15 cellular contexts compared by ENCODE assay signal in genomic region chr2:172877826-172878225, GRCh38.
"Had no signal": no experiment of that assay in that cellular context is flagged by ENCODE, and none has a peak within 500 bp of the region (broad histone marks: within the 10 kb centered on the region; RNA-seq: fewer than 3 reads in every experiment).

No MANE protein-coding gene starts in this region.

- H3K79me2 ChIP-seq: parathyroid adenoma had no signal

- H3K9me3 ChIP-seq: ascending aorta, right atrium auricular region, tibial artery had no signal

- H3K27ac Mint-ChIP-seq: activated naive CD8-positive, alpha-beta T cell treated with anti-CD3 and anti-CD28 coated beads, Interleukin-2, amount 10 ng/mL, durations not matched to agents 7 days and 5 days; activated T-cell treated with anti-CD3 and anti-CD28 coated beads, Interleukin-2, amount 50 U/mL, for 72 hours; endodermal cell; neural progenitor cell; stimulated activated effector memory CD8-positive, alpha-beta T cell treated with anti-CD3 and anti-CD28 coated beads, Interleukin-12 subunit alpha, Interleukin-12 subunit beta, amount 100 ng/mL, for 72 hours had no signal

- H3K4me1 Mint-ChIP-seq: activated naive CD8-positive, alpha-beta T cell treated with anti-CD3 and anti-CD28 coated beads, Interleukin-2, amount 10 ng/mL, durations not matched to agents 7 days and 5 days; endodermal cell; stimulated activated effector memory CD8-positive, alpha-beta T cell treated with anti-CD3 and anti-CD28 coated beads, Interleukin-12 subunit alpha, Interleukin-12 subunit beta, amount 100 ng/mL, for 72 hours had no signal

- H3K27me3 ChIP-seq: ascending aorta, foreskin keratinocyte, neural progenitor cell, right atrium auricular region, tibial artery had no signal

- H3K27ac ChIP-seq: ascending aorta, foreskin keratinocyte, neural progenitor cell, parathyroid adenoma, right atrium auricular region, tibial artery had no signal

- DNase-seq: activated CD4-positive, alpha-beta T cell treated with anti-CD3 and anti-CD28 coated beads for 1 hour; activated CD4-positive, alpha-beta T cell treated with anti-CD3 and anti-CD28 coated beads, Interleukin-2, amount 50 U/mL, for 48 hours; activated gamma-delta T cell treated with Interleukin-2 at 50 U/mL for 16 hours; activated naive CD8-positive, alpha-beta T cell treated with anti-CD3 and anti-CD28 coated beads, Interleukin-2, amount 10 ng/mL, durations not matched to agents 7 days and 5 days; activated T-cell treated with anti-CD3 and anti-CD28 coated beads, Interleukin-2, amount 50 U/mL, for 72 hours; endodermal cell; foreskin keratinocyte; kidney glomerular epithelial cell; SIG-M5; tibial artery had no signal

- H3K4me1 ChIP-seq: ascending aorta, neural progenitor cell, parathyroid adenoma, right atrium auricular region, tibial artery had no signal

- H3K4me3 ChIP-seq: ascending aorta, neural progenitor cell, right atrium auricular region, tibial artery had no signal

- H3K4me3 Mint-ChIP-seq: activated naive CD8-positive, alpha-beta T cell treated with anti-CD3 and anti-CD28 coated beads, Interleukin-2, amount 10 ng/mL, durations not matched to agents 7 days and 5 days; activated T-cell treated with anti-CD3 and anti-CD28 coated beads, Interleukin-2, amount 50 U/mL, for 72 hours; endodermal cell; neural progenitor cell; stimulated activated effector memory CD8-positive, alpha-beta T cell treated with anti-CD3 and anti-CD28 coated beads, Interleukin-12 subunit alpha, Interleukin-12 subunit beta, amount 100 ng/mL, for 72 hours had no signal

- H3K4me2 ChIP-seq: neural progenitor cell had no signal

- H3K36me3 ChIP-seq: ascending aorta, neural progenitor cell, right atrium auricular region, tibial artery had no signal

- H3K9me3 Mint-ChIP-seq: stimulated activated effector memory CD8-positive, alpha-beta T cell treated with anti-CD3 and anti-CD28 coated beads, Interleukin-12 subunit alpha, Interleukin-12 subunit beta, amount 100 ng/mL, for 72 hours had no signal

- H3K36me3 Mint-ChIP-seq: neural progenitor cell; stimulated activated effector memory CD8-positive, alpha-beta T cell treated with anti-CD3 and anti-CD28 coated beads, Interleukin-12 subunit alpha, Interleukin-12 subunit beta, amount 100 ng/mL, for 72 hours had no signal

- H3K9ac ChIP-seq: neural progenitor cell, parathyroid adenoma had no signal

- H2AFZ ChIP-seq: neural progenitor cell, parathyroid adenoma had no signal
